Comparison of ENCODE assay signal across 13 cellular contexts in the genomic region with DNA sequence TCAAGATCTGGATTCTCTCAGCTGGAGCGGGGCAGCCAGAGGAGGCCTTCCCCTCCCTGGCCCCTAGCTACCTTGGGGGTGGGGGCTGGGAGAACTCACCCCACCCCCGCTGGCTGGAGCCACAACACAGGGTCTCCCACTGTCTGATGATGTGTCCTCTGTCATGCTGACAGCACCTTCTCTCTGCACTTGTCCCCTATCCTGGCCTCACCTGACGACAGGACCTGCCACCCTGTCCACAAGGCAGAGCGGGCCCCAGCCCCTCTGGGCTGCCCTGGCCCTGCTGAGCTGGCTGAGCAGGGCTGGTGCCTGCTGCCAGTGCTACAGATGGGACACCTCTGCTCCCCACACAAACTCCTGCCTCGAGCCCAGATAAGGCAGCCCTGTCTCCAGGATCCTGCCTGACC. TPM values are rescaled to one million over a fixed set of nuclear protein-coding genes. Genes with fewer than 3 reads are reported as not detected.
DNase-seq lines count a peak whose midpoint lies in the region; ATAC-seq, FAIRE-seq and TF ChIP-seq lines count a peak whose summit lies in the region.
"Had no signal": no experiment of that assay in that cellular context is flagged by ENCODE, and none has a peak within 500 bp of the region (broad histone marks: within the 10 kb centered on the region; RNA-seq: fewer than 3 reads in every experiment).

No MANE protein-coding gene starts in this region.

- peaks cover 8% of the 10 kb centered on the region for H3K4me1 Mint-ChIP-seq in brain
- H3K4me1 Mint-ChIP-seq: activated naive CD8-positive, alpha-beta T cell treated with anti-CD3 and anti-CD28 coated beads for 36 hours had no signal

- no peak for FAIRE-seq in HepG2 (lab: Jason Lieb, UNC)

- peaks cover 4% of the 10 kb centered on the region for H3K27me3 ChIP-seq in NT2/D1 (ENCODE audit: insufficient read depth, insufficient read length)
- no peaks in the 10 kb centered on the region for H3K27me3 ChIP-seq in HepG2 (ENCODE audit: control insufficient read depth in 1 of 2, insufficient read depth in 2 of 2, low read length in 2 of 2)
- peaks cover 0 to 5% of the 10 kb centered on the region in 2 donors for H3K27me3 ChIP-seq in stomach smooth muscle (ENCODE audit: control insufficient read depth in 1 of 2, insufficient read depth in 2 of 2, low read length in 2 of 2)

- peak overlapping the region in 2 of 5 experiments; percentile 24 to 42 for H3K4me3 Mint-ChIP-seq in brain
- H3K4me3 Mint-ChIP-seq: activated naive CD8-positive, alpha-beta T cell treated with anti-CD3 and anti-CD28 coated beads for 36 hours had no signal

- peak overlapping the region; percentile 39 for H3K27ac ChIP-seq in HepG2 (ENCODE audit: extremely low read length, insufficient read depth, low read length)
- H3K27ac ChIP-seq in stomach smooth muscle (ENCODE audit: low read length) = peak overlapping the region; percentile 49

- H3K79me2 ChIP-seq in HepG2 (ENCODE audit: insufficient read depth, low read length) = no peaks in the 10 kb centered on the region

- CTCF ChIA-PET in HepG2 (lab: Yijun Ruan, JAX; ENCODE audit: low intra/inter-chr PET ratio, low total read pairs) = no interaction called here

- peaks cover 4% of the 10 kb centered on the region for H3K36me3 Mint-ChIP-seq in brain

- H3K36me3 ChIP-seq in NT2/D1 (ENCODE audit: insufficient read depth, insufficient read length, low read length) (peaks cover 71% of the 10 kb centered on the region), HepG2 (replicated peaks in 1 of 2; ENCODE audit: control insufficient read depth in 1 of 2, insufficient read depth in 2 of 2, low read length in 2 of 2) (peaks cover 0 to 3% of the 10 kb centered on the region in 2 experiments; a peak in 2 of 5 replicates), stomach smooth muscle (ENCODE audit: control insufficient read depth in 2 of 2, insufficient read depth in 2 of 2, low read length in 2 of 2) (peaks cover 0 to 1% of the 10 kb centered on the region in 2 donors)

- 60% methylated on average over 1 of the region's 5 CpGs for WGBS in HepG2 (ENCODE audit: low lambda C conversion rate)

- peaks cover 0 to 3% (median 0%) of the 10 kb centered on the region in 5 experiments for H3K9me3 Mint-ChIP-seq in brain
- H3K9me3 Mint-ChIP-seq: activated naive CD8-positive, alpha-beta T cell treated with anti-CD3 and anti-CD28 coated beads for 36 hours; CD8-positive, alpha-beta memory T cell had no signal

- H3K27me3 Mint-ChIP-seq in brain = no peaks in the 10 kb centered on the region
- H3K27me3 Mint-ChIP-seq: activated naive CD8-positive, alpha-beta T cell treated with anti-CD3 and anti-CD28 coated beads for 36 hours had no signal

- POLR2A ChIA-PET in HepG2 (lab: Yijun Ruan, JAX) = interaction anchor here (0.7 to 1.3 kb wide), 3 partner anchors 9 to 18 kb away, joined by 3 read pairs; a partner anchor contains a TSS

- no peak for TF ChIP-seq CTCF in brain (conservative IDR thresholded peaks at IDR 0.05)
- TF ChIP-seq CTCF in HepG2 (CRISPR knock-in tag; IDR thresholded peaks at IDR 0.05) = no peak

- BruUV-seq in HepG2 (replicated peaks; lab: Mats Ljungman, UMichigan) = no TSS peak

- no peak overlapping the region for H2AFZ ChIP-seq in HepG2 (ENCODE audit: low read length)

- DNase-seq in NT2/D1 (ENCODE audit: low read depth, low spot score) (no peak), HepG2 (ENCODE audit: low spot score) (no peak), NCI-H1694 treated with DMSO at 0.1 percent for 48 hours (lab: John Stamatoyannopoulos, UW) (no peak)
- DNase-seq: activated naive CD8-positive, alpha-beta T cell treated with anti-CD3 and anti-CD28 coated beads for 36 hours; KBM-7; NCI-H146; NCI-H82; SIG-M5 had no signal

- H3K9me3 ChIP-seq in NT2/D1 (ENCODE audit: insufficient read depth, low read length) = no peaks in the 10 kb centered on the region
- H3K9me3 ChIP-seq in HepG2 (ENCODE audit: low read length) = no peaks in the 10 kb centered on the region
- H3K9me3 ChIP-seq in stomach smooth muscle (ENCODE audit: control insufficient read depth in 2 of 2, low read length in 2 of 2) = no peaks in the 10 kb centered on the region

- peak overlapping the region in 4 of 5 experiments; percentile 56 to 90 (median 71) for H3K27ac Mint-ChIP-seq in brain
- H3K27ac Mint-ChIP-seq: activated naive CD8-positive, alpha-beta T cell treated with anti-CD3 and anti-CD28 coated beads for 36 hours had no signal

- ATAC-seq in HepG2 = peak; percentile 26
- no peak for ATAC-seq in HG02759 (IDR thresholded peaks at IDR 0.05; ENCODE audit: unreplicated experiment)
- ATAC-seq in GM18907 (IDR thresholded peaks at IDR 0.05; ENCODE audit: unreplicated experiment) = no peak

- H3K9ac ChIP-seq in NT2/D1 (ENCODE audit: insufficient read length, low read depth) (peak overlapping the region; percentile 17), HepG2 (ENCODE audit: insufficient read depth, low read depth, low read length) (no peak overlapping the region), stomach smooth muscle (ENCODE audit: low read length in 2 of 2) (no peak overlapping the region)

- H3K4me3 ChIP-seq in NT2/D1 (ENCODE audit: insufficient read length, low read depth) (no peak overlapping the region), HepG2 (replicated peaks in 1 of 3; ENCODE audit: insufficient read depth in 1 of 3, low read depth in 2 of 3, low read length in 3 of 3) (no peak overlapping the region), stomach smooth muscle (ENCODE audit: low read length in 2 of 2) (peak overlapping the region in 1 of 2 donors; percentile 29)

- intact Hi-C loops in HepG2 (cut with micrococcal nuclease; ENCODE audit: unreplicated experiment) = no loop called here

- TF ChIP-seq RAD21 in HepG2 (CRISPR knock-in tag; IDR thresholded peaks at IDR 0.05) = no peak

- no peaks in the 10 kb centered on the region for H4K20me1 ChIP-seq in HepG2 (ENCODE audit: insufficient read depth, low read length)

- H3K4me1 ChIP-seq in NT2/D1 (ENCODE audit: insufficient read depth, insufficient read length) (peaks cover 31% of the 10 kb centered on the region), HepG2 (ENCODE audit: insufficient read depth, low read length) (peaks cover 24% of the 10 kb centered on the region), stomach smooth muscle (ENCODE audit: control insufficient read depth, insufficient read depth, low read length) (peaks cover 23% of the 10 kb centered on the region)

- no peak for TF ChIP-seq EP300 in HepG2 (IDR thresholded peaks at IDR 0.05; ENCODE audit: low read depth in 2 of 2, low read length in 2 of 2)
- no peak for TF ChIP-seq EP300 in HepG2 (CRISPR knock-in tag; IDR thresholded peaks at IDR 0.05; ENCODE audit: borderline replicate concordance)

- H3K4me2 ChIP-seq in HepG2 (ENCODE audit: low read depth, low read length) = peak overlapping the region; percentile 31

- no peak for TF ChIP-seq POLR2A in HepG2 (IDR thresholded peaks at IDR 0.05; ENCODE audit: insufficient read depth in 1 of 2, low read depth in 2 of 2, low read length in 2 of 2)

- in situ Hi-C loops in HepG2 (cut with HindIII; ENCODE audit: extremely low pct_ligation_motif_present, low pct_unique_long_range_greater_than_20kb) = no loop called here

RNA-seq across cellular contexts. Expression of a gene that starts 5.6 kb away (rescaled TPM):
- polyA plus RNA-seq in brain (ENCODE audit: insufficient read depth, low read depth, low replicate concordance) = 11.2 TPM
- total RNA-seq in HepG2 (2016; rRNA removed; fragmentation: Illumina TruSeq; extraction: Trizol) = 0.27 and 1.2 TPM in 2 replicates
- 1.1 and 1.3 TPM in 2 replicates for total RNA-seq in HepG2 (2016; cell fraction: cytosol; rRNA removed; fragmentation: Illumina TruSeq; extraction: Trizol; ENCODE audit: low read depth)
- 0.82 and 1.8 TPM in 2 replicates for total RNA-seq in HepG2 (2016; cell fraction: insoluble cytoplasmic fraction; rRNA removed; fragmentation: Illumina TruSeq; extraction: Trizol)
- 1.1 and 1.8 TPM in 2 replicates for total RNA-seq in HepG2 (2016; cell fraction: membrane; rRNA removed; fragmentation: Illumina TruSeq; extraction: Trizol)
- 0.88 and 1.8 TPM in 2 replicates for total RNA-seq in HepG2 (2016; cell fraction: nucleus; rRNA removed; fragmentation: Illumina TruSeq; extraction: Trizol)
- 1.4 and 2.8 TPM in 2 replicates for polyA plus RNA-seq in HepG2 (2011; rRNA removed)
- polyA plus RNA-seq in HepG2 (2011; cell fraction: cytosol; rRNA removed) = 1.0 and 2.2 TPM in 2 replicates
- 12.5 TPM in 2 replicates for polyA plus RNA-seq in HepG2 (2011; cell fraction: nucleus; rRNA removed)
- polyA plus RNA-seq in HepG2 (2012) = 1.1 and 1.9 TPM in 2 replicates
- 0.58 and 0.73 TPM in 2 replicates for polyA plus RNA-seq in HepG2 (2016; cell fraction: cytosol; fragmentation: Illumina TruSeq; extraction: Trizol; ENCODE audit: low read depth)
- polyA plus RNA-seq in HepG2 (2016; cell fraction: insoluble cytoplasmic fraction; fragmentation: Illumina TruSeq; extraction: Trizol; ENCODE audit: low read depth) = 0.82 and 1.5 TPM in 2 replicates
- polyA plus RNA-seq in HepG2 (2016; cell fraction: membrane; fragmentation: Illumina TruSeq; extraction: Trizol; ENCODE audit: low read depth) = 2.0 and 2.4 TPM in 2 replicates
- 6.5 and 7.2 TPM in 2 replicates for polyA plus RNA-seq in HepG2 (2016; cell fraction: nucleus; fragmentation: Illumina TruSeq; extraction: Trizol; ENCODE audit: insufficient read depth, low read depth)
- polyA minus RNA-seq in HepG2 (2011; rRNA and poly(A)+ RNA removed; ENCODE audit: low replicate concordance) = 0.21 and 2.3 TPM in 2 replicates
- 1.3 and 1.7 TPM in 2 replicates for polyA minus RNA-seq in HepG2 (2011; cell fraction: cytosol; rRNA and poly(A)+ RNA removed)
- 0.90 and 2.0 TPM in 2 replicates for polyA minus RNA-seq in HepG2 (2011; cell fraction: nucleus; rRNA and poly(A)+ RNA removed)
- polyA plus RNA-seq: CD8-positive, alpha-beta memory T cell had no signal

RNA-seq across cellular contexts. Expression of a gene that starts 9.3 kb away (rescaled TPM):
- polyA plus RNA-seq in brain (ENCODE audit: insufficient read depth, low read depth, low replicate concordance) (365 TPM), HepG2 (2011; rRNA removed) (39.4 and 49.3 TPM in 2 replicates)
- total RNA-seq in HepG2 (2016; rRNA removed; fragmentation: Illumina TruSeq; extraction: Trizol) = 78.7 and 88.0 TPM in 2 replicates
- 72.7 and 79.4 TPM in 2 replicates for total RNA-seq in HepG2 (2016; cell fraction: cytosol; rRNA removed; fragmentation: Illumina TruSeq; extraction: Trizol; ENCODE audit: low read depth)
- total RNA-seq in HepG2 (2016; cell fraction: insoluble cytoplasmic fraction; rRNA removed; fragmentation: Illumina TruSeq; extraction: Trizol) = 80.1 and 93.1 TPM in 2 replicates
- total RNA-seq in HepG2 (2016; cell fraction: membrane; rRNA removed; fragmentation: Illumina TruSeq; extraction: Trizol) = 72.8 and 84.2 TPM in 2 replicates
- total RNA-seq in HepG2 (2016; cell fraction: nucleus; rRNA removed; fragmentation: Illumina TruSeq; extraction: Trizol) = 40.6 and 53.8 TPM in 2 replicates
- 61.0 and 112 TPM in 2 replicates for polyA plus RNA-seq in HepG2 (2011; cell fraction: cytosol; rRNA removed)
- 105 and 111 TPM in 2 replicates for polyA plus RNA-seq in HepG2 (2011; cell fraction: nucleus; rRNA removed)
- 67.0 and 70.9 TPM in 2 replicates for polyA plus RNA-seq in HepG2 (2012)
- polyA plus RNA-seq in HepG2 (2016; cell fraction: cytosol; fragmentation: Illumina TruSeq; extraction: Trizol; ENCODE audit: low read depth) = 126 and 135 TPM in 2 replicates
- polyA plus RNA-seq in HepG2 (2016; cell fraction: insoluble cytoplasmic fraction; fragmentation: Illumina TruSeq; extraction: Trizol; ENCODE audit: low read depth) = 131 and 155 TPM in 2 replicates
- 112 and 121 TPM in 2 replicates for polyA plus RNA-seq in HepG2 (2016; cell fraction: membrane; fragmentation: Illumina TruSeq; extraction: Trizol; ENCODE audit: low read depth)
- 129 and 134 TPM in 2 replicates for polyA plus RNA-seq in HepG2 (2016; cell fraction: nucleus; fragmentation: Illumina TruSeq; extraction: Trizol; ENCODE audit: insufficient read depth, low read depth)
- 60.5 and 86.6 TPM in 2 replicates for polyA minus RNA-seq in HepG2 (2011; rRNA and poly(A)+ RNA removed; ENCODE audit: low replicate concordance)
- 53.6 and 68.0 TPM in 2 replicates for polyA minus RNA-seq in HepG2 (2011; cell fraction: cytosol; rRNA and poly(A)+ RNA removed)
- 14.7 and 18.9 TPM in 2 replicates for polyA minus RNA-seq in HepG2 (2011; cell fraction: nucleus; rRNA and poly(A)+ RNA removed)

RNA-seq across cellular contexts. Expression of a gene that starts 16.1 kb away (rescaled TPM):
- polyA plus RNA-seq in brain (ENCODE audit: insufficient read depth, low read depth, low replicate concordance) (79.7 TPM), HepG2 (2011; rRNA removed) (18.0 and 19.6 TPM in 2 replicates)
- 8.4 and 10.7 TPM in 2 replicates for total RNA-seq in HepG2 (2016; rRNA removed; fragmentation: Illumina TruSeq; extraction: Trizol)
- 6.5 and 7.9 TPM in 2 replicates for total RNA-seq in HepG2 (2016; cell fraction: cytosol; rRNA removed; fragmentation: Illumina TruSeq; extraction: Trizol; ENCODE audit: low read depth)
- 8.9 and 11.0 TPM in 2 replicates for total RNA-seq in HepG2 (2016; cell fraction: insoluble cytoplasmic fraction; rRNA removed; fragmentation: Illumina TruSeq; extraction: Trizol)
- total RNA-seq in HepG2 (2016; cell fraction: membrane; rRNA removed; fragmentation: Illumina TruSeq; extraction: Trizol) = 14.1 and 14.8 TPM in 2 replicates
- 17.3 and 19.0 TPM in 2 replicates for total RNA-seq in HepG2 (2016; cell fraction: nucleus; rRNA removed; fragmentation: Illumina TruSeq; extraction: Trizol)
- 14.8 and 17.8 TPM in 2 replicates for polyA plus RNA-seq in HepG2 (2011; cell fraction: cytosol; rRNA removed)
- polyA plus RNA-seq in HepG2 (2011; cell fraction: nucleus; rRNA removed) = 116 and 135 TPM in 2 replicates
- 27.5 and 28.1 TPM in 2 replicates for polyA plus RNA-seq in HepG2 (2012)
- polyA plus RNA-seq in HepG2 (2016; cell fraction: cytosol; fragmentation: Illumina TruSeq; extraction: Trizol; ENCODE audit: low read depth) = 2.7 and 3.3 TPM in 2 replicates
- 30.9 and 43.0 TPM in 2 replicates for polyA plus RNA-seq in HepG2 (2016; cell fraction: insoluble cytoplasmic fraction; fragmentation: Illumina TruSeq; extraction: Trizol; ENCODE audit: low read depth)
- polyA plus RNA-seq in HepG2 (2016; cell fraction: membrane; fragmentation: Illumina TruSeq; extraction: Trizol; ENCODE audit: low read depth) = 10.2 and 10.3 TPM in 2 replicates
- polyA plus RNA-seq in HepG2 (2016; cell fraction: nucleus; fragmentation: Illumina TruSeq; extraction: Trizol; ENCODE audit: insufficient read depth, low read depth) = 76.5 and 77.9 TPM in 2 replicates
- 14.0 and 39.5 TPM in 2 replicates for polyA minus RNA-seq in HepG2 (2011; rRNA and poly(A)+ RNA removed; ENCODE audit: low replicate concordance)
- 42.7 and 47.0 TPM in 2 replicates for polyA minus RNA-seq in HepG2 (2011; cell fraction: cytosol; rRNA and poly(A)+ RNA removed)
- 36.8 and 48.0 TPM in 2 replicates for polyA minus RNA-seq in HepG2 (2011; cell fraction: nucleus; rRNA and poly(A)+ RNA removed)

RNA-seq across cellular contexts. Expression of a gene that starts 26.7 kb away (rescaled TPM):
- polyA plus RNA-seq in brain (ENCODE audit: insufficient read depth, low read depth, low replicate concordance) (72.6 TPM), HepG2 (2011; rRNA removed) (27.5 and 40.8 TPM in 2 replicates)
- total RNA-seq in HepG2 (2016; rRNA removed; fragmentation: Illumina TruSeq; extraction: Trizol) = 28.4 and 43.6 TPM in 2 replicates
- total RNA-seq in HepG2 (2016; cell fraction: cytosol; rRNA removed; fragmentation: Illumina TruSeq; extraction: Trizol; ENCODE audit: low read depth) = 18.3 and 20.2 TPM in 2 replicates
- total RNA-seq in HepG2 (2016; cell fraction: insoluble cytoplasmic fraction; rRNA removed; fragmentation: Illumina TruSeq; extraction: Trizol) = 23.3 and 42.4 TPM in 2 replicates
- 47.5 and 49.4 TPM in 2 replicates for total RNA-seq in HepG2 (2016; cell fraction: membrane; rRNA removed; fragmentation: Illumina TruSeq; extraction: Trizol)
- total RNA-seq in HepG2 (2016; cell fraction: nucleus; rRNA removed; fragmentation: Illumina TruSeq; extraction: Trizol) = 33.1 and 35.0 TPM in 2 replicates
- polyA plus RNA-seq in HepG2 (2011; cell fraction: cytosol; rRNA removed) = 31.3 and 45.7 TPM in 2 replicates
- 143 and 178 TPM in 2 replicates for polyA plus RNA-seq in HepG2 (2011; cell fraction: nucleus; rRNA removed)
- 38.3 and 41.3 TPM in 2 replicates for polyA plus RNA-seq in HepG2 (2012)
- polyA plus RNA-seq in HepG2 (2016; cell fraction: cytosol; fragmentation: Illumina TruSeq; extraction: Trizol; ENCODE audit: low read depth) = 12.4 and 14.0 TPM in 2 replicates
- polyA plus RNA-seq in HepG2 (2016; cell fraction: insoluble cytoplasmic fraction; fragmentation: Illumina TruSeq; extraction: Trizol; ENCODE audit: low read depth) = 24.8 and 28.5 TPM in 2 replicates
- 31.5 and 34.3 TPM in 2 replicates for polyA plus RNA-seq in HepG2 (2016; cell fraction: membrane; fragmentation: Illumina TruSeq; extraction: Trizol; ENCODE audit: low read depth)
- polyA plus RNA-seq in HepG2 (2016; cell fraction: nucleus; fragmentation: Illumina TruSeq; extraction: Trizol; ENCODE audit: insufficient read depth, low read depth) = 76.9 and 78.9 TPM in 2 replicates
- polyA minus RNA-seq in HepG2 (2011; rRNA and poly(A)+ RNA removed; ENCODE audit: low replicate concordance) = 2.2 and 54.9 TPM in 2 replicates
- polyA minus RNA-seq in HepG2 (2011; cell fraction: cytosol; rRNA and poly(A)+ RNA removed) = 24.1 and 27.3 TPM in 2 replicates
- polyA minus RNA-seq in HepG2 (2011; cell fraction: nucleus; rRNA and poly(A)+ RNA removed) = 21.8 and 30.2 TPM in 2 replicates

RNA-seq across cellular contexts. Expression of a gene that starts 36.9 kb away (rescaled TPM):
- polyA plus RNA-seq in brain (ENCODE audit: insufficient read depth, low read depth, low replicate concordance) (617 TPM), HepG2 (2011; rRNA removed) (140 and 177 TPM in 2 replicates)
- total RNA-seq in HepG2 (2016; rRNA removed; fragmentation: Illumina TruSeq; extraction: Trizol) = 133 and 135 TPM in 2 replicates
- total RNA-seq in HepG2 (2016; cell fraction: cytosol; rRNA removed; fragmentation: Illumina TruSeq; extraction: Trizol; ENCODE audit: low read depth) = 96.6 and 116 TPM in 2 replicates
- total RNA-seq in HepG2 (2016; cell fraction: insoluble cytoplasmic fraction; rRNA removed; fragmentation: Illumina TruSeq; extraction: Trizol) = 122 and 153 TPM in 2 replicates
- 83.7 and 88.2 TPM in 2 replicates for total RNA-seq in HepG2 (2016; cell fraction: membrane; rRNA removed; fragmentation: Illumina TruSeq; extraction: Trizol)
- total RNA-seq in HepG2 (2016; cell fraction: nucleus; rRNA removed; fragmentation: Illumina TruSeq; extraction: Trizol) = 100 and 108 TPM in 2 replicates
- polyA plus RNA-seq in HepG2 (2011; cell fraction: cytosol; rRNA removed) = 120 and 152 TPM in 2 replicates
- 887 and 1,037 TPM in 2 replicates for polyA plus RNA-seq in HepG2 (2011; cell fraction: nucleus; rRNA removed)
- 154 and 221 TPM in 2 replicates for polyA plus RNA-seq in HepG2 (2012)
- polyA plus RNA-seq in HepG2 (2016; cell fraction: cytosol; fragmentation: Illumina TruSeq; extraction: Trizol; ENCODE audit: low read depth) = 39.2 and 45.5 TPM in 2 replicates
- 156 and 182 TPM in 2 replicates for polyA plus RNA-seq in HepG2 (2016; cell fraction: insoluble cytoplasmic fraction; fragmentation: Illumina TruSeq; extraction: Trizol; ENCODE audit: low read depth)
- polyA plus RNA-seq in HepG2 (2016; cell fraction: membrane; fragmentation: Illumina TruSeq; extraction: Trizol; ENCODE audit: low read depth) = 63.6 and 72.0 TPM in 2 replicates
- 293 and 318 TPM in 2 replicates for polyA plus RNA-seq in HepG2 (2016; cell fraction: nucleus; fragmentation: Illumina TruSeq; extraction: Trizol; ENCODE audit: insufficient read depth, low read depth)
- polyA minus RNA-seq in HepG2 (2011; rRNA and poly(A)+ RNA removed; ENCODE audit: low replicate concordance) = 38.8 and 49.7 TPM in 2 replicates
- 32.8 and 38.9 TPM in 2 replicates for polyA minus RNA-seq in HepG2 (2011; cell fraction: cytosol; rRNA and poly(A)+ RNA removed)
- polyA minus RNA-seq in HepG2 (2011; cell fraction: nucleus; rRNA and poly(A)+ RNA removed) = 106 and 131 TPM in 2 replicates
